In the genomic region with DNA sequence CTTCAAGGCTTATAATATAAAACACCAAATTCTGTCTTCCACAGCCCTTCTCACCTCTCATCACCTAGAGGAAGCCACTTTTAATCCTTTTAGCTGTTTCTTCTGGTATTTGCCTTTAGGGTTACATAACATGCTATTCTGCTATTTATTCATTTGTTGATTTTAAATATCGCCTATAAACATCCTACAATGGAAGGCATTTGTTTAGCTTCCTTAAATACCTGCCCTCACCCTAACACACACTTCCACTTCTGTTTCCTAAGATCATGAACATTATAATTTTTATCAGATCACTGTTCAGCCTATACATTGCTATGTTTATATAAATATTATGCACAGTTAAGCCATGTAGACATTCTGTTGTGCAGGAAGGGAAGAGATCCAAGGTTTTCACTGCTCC, we compare ENCODE assay signal across 21 cellular contexts.
"Had no signal": no experiment of that assay in that cellular context is flagged by ENCODE, and none has a peak within 500 bp of the region (broad histone marks: within the 10 kb centered on the region; RNA-seq: fewer than 3 reads in every experiment).

No MANE protein-coding gene starts in this region.

- DNase-seq: activated CD4-positive, alpha-beta T cell treated with anti-CD3 and anti-CD28 coated beads, Interleukin-2, amount 50 U/mL, for 4 hours; activated CD4-positive, CD25-positive, alpha-beta regulatory T cell treated with anti-CD3 and anti-CD28 coated beads, Interleukin-2, amount 50 U/mL, for 72 hours; activated effector memory CD4-positive, alpha-beta T cell treated with Interleukin-2 at 50 U/mL for 16 hours; activated T-cell treated with anti-CD3 and anti-CD28 coated beads, Interleukin-2, amount 50 U/mL, for 24 hours; amniotic stem cell; dorsolateral prefrontal cortex; esophagus squamous epithelium; heart right ventricle; left lung; stimulated activated CD4-positive, alpha-beta T cell treated with anti-CD3 and anti-CD28 coated beads, Interleukin-1b, Interleukin-23, amount 100 ng/mL, for 48 hours; stimulated activated naive CD8-positive, alpha-beta T cell treated with anti-CD3 and anti-CD28 coated beads, Interleukin-15, Interleukin-2, amounts not matched to agents 100 U/mL and 50 U/mL, for 24 hours; upper lobe of right lung had no signal

- H3K9me3 Mint-ChIP-seq: activated naive CD4-positive, alpha-beta T cell treated with anti-CD3 and anti-CD28 coated beads, Interleukin-2, amount 50 U/mL, for 72 hours; activated T-cell treated with anti-CD3 and anti-CD28 coated beads, Interleukin-2, amount 50 U/mL, for 24 hours; memory B cell; T-helper 2 cell treated with Interferon-gamma antibody and Interleukin-4, amounts not matched to agents 5 μg/mL and 100 μg/mL, for 36 hours had no signal

- H3K9ac ChIP-seq: neural progenitor cell had no signal

- H3K36me3 ChIP-seq: esophagus squamous epithelium, heart right ventricle, left lung, neural progenitor cell, right atrium auricular region, suprapubic skin, upper lobe of right lung had no signal

- H3K9me3 ChIP-seq: esophagus squamous epithelium, left lung, right atrium auricular region, suprapubic skin, upper lobe of right lung had no signal

- H3K36me3 Mint-ChIP-seq: activated naive CD4-positive, alpha-beta T cell treated with anti-CD3 and anti-CD28 coated beads, Interleukin-2, amount 50 U/mL, for 72 hours; memory B cell; neural progenitor cell had no signal

- H3K27me3 ChIP-seq: dorsolateral prefrontal cortex, esophagus squamous epithelium, heart right ventricle, left lung, neural progenitor cell, right atrium auricular region, suprapubic skin, upper lobe of right lung had no signal

- H3K4me3 Mint-ChIP-seq: activated T-cell treated with anti-CD3 and anti-CD28 coated beads, Interleukin-2, amount 50 U/mL, for 24 hours; memory B cell; neural progenitor cell; T-helper 2 cell treated with Interferon-gamma antibody and Interleukin-4, amounts not matched to agents 5 μg/mL and 100 μg/mL, for 36 hours had no signal

- FAIRE-seq: endometrium, frontal cortex, islet of Langerhans had no signal

- H2AFZ ChIP-seq: neural progenitor cell had no signal

- H3K4me1 Mint-ChIP-seq: memory B cell had no signal

- H3K27ac Mint-ChIP-seq: activated naive CD4-positive, alpha-beta T cell treated with anti-CD3 and anti-CD28 coated beads, Interleukin-2, amount 50 U/mL, for 72 hours; activated T-cell treated with anti-CD3 and anti-CD28 coated beads, Interleukin-2, amount 50 U/mL, for 24 hours; memory B cell; neural progenitor cell; T-helper 2 cell treated with Interferon-gamma antibody and Interleukin-4, amounts not matched to agents 5 μg/mL and 100 μg/mL, for 36 hours had no signal

- H3K27ac ChIP-seq: dorsolateral prefrontal cortex, esophagus squamous epithelium, heart right ventricle, left lung, neural progenitor cell, right atrium auricular region, suprapubic skin, upper lobe of right lung had no signal

- ATAC-seq: activated naive CD4-positive, alpha-beta T cell treated with anti-CD3 and anti-CD28 coated beads, Interleukin-2, amount 50 U/mL, for 72 hours; heart right ventricle; left lung; stimulated activated naive CD8-positive, alpha-beta T cell treated with anti-CD3 and anti-CD28 coated beads, Interleukin-15, Interleukin-2, amounts not matched to agents 100 U/mL and 50 U/mL, for 24 hours; upper lobe of right lung had no signal

- H3K4me2 ChIP-seq: neural progenitor cell had no signal

- H3K4me3 ChIP-seq: dorsolateral prefrontal cortex, esophagus squamous epithelium, heart right ventricle, left lung, neural progenitor cell, right atrium auricular region, suprapubic skin, upper lobe of right lung had no signal
